Comparison of ENCODE assay signal across 16 cellular contexts in genomic region chr5:380701-381309, GRCh38. TPM values are rescaled to one million over a fixed set of nuclear protein-coding genes. Genes with fewer than 3 reads are reported as not detected.
DNase-seq lines count a peak whose midpoint lies in the region; ATAC-seq, FAIRE-seq and TF ChIP-seq lines count a peak whose summit lies in the region.
"Had no signal": no experiment of that assay in that cellular context is flagged by ENCODE, and none has a peak within 500 bp of the region (broad histone marks: within the 10 kb centered on the region; RNA-seq: fewer than 3 reads in every experiment).

No MANE protein-coding gene starts in this region.

- TF ChIP-seq CTCF in activated CD8-positive, alpha-beta T cell treated with anti-CD3 and anti-CD28 coated beads for 36 hours (IDR thresholded peaks at IDR 0.05) = no peak
- TF ChIP-seq CTCF in fibroblast of pulmonary artery (IDR thresholded peaks at IDR 0.05; ENCODE audit: low read length, missing control alignments) = no peak

- POLR2A ChIA-PET in activated CD8-positive, alpha-beta T cell treated with anti-CD3 and anti-CD28 coated beads for 36 hours (lab: Charles Lee) = interaction anchor here (1.2 to 4.3 kb wide), 5 partner anchors 10 to 22 kb away, joined by 3 to 53 read pairs (median 12); no protein-coding TSS in a partner anchor

- no peak for FAIRE-seq in GM12892 (lab: Jason Lieb, UNC)
- FAIRE-seq: bronchial epithelial cell, small intestine had no signal

- peak overlapping the region; percentile 83 for H3K27ac Mint-ChIP-seq in activated naive CD4-positive, alpha-beta T cell treated with anti-CD3 and anti-CD28 coated beads, Interleukin-2, amount 50 U/mL, for 24 hours
- peak overlapping the region; percentile 28 for H3K27ac Mint-ChIP-seq in activated CD8-positive, alpha-beta T cell treated with anti-CD3 and anti-CD28 coated beads for 36 hours
- H3K27ac Mint-ChIP-seq: B cell, natural killer cell had no signal

- H3K4me3 Mint-ChIP-seq in activated naive CD4-positive, alpha-beta T cell treated with anti-CD3 and anti-CD28 coated beads, Interleukin-2, amount 50 U/mL, for 24 hours = peak overlapping the region; percentile 42
- no peak overlapping the region for H3K4me3 Mint-ChIP-seq in activated CD8-positive, alpha-beta T cell treated with anti-CD3 and anti-CD28 coated beads for 36 hours
- H3K4me3 Mint-ChIP-seq: B cell, natural killer cell had no signal

- TF ChIP-seq POLR2A in GM12892 (IDR thresholded peaks at IDR 0.05; ENCODE audit: low read depth, low read length) = no peak

- no peaks in the 10 kb centered on the region for H3K27me3 Mint-ChIP-seq in activated naive CD4-positive, alpha-beta T cell treated with anti-CD3 and anti-CD28 coated beads, Interleukin-2, amount 50 U/mL, for 24 hours
- H3K27me3 Mint-ChIP-seq in activated CD8-positive, alpha-beta T cell treated with anti-CD3 and anti-CD28 coated beads for 36 hours = no peaks in the 10 kb centered on the region

- CTCF ChIA-PET in activated CD8-positive, alpha-beta T cell treated with anti-CD3 and anti-CD28 coated beads for 36 hours (lab: Charles Lee) = interaction anchor here (0.7 to 2.5 kb wide), 6 partner anchors 12 to 66 kb away, joined by 3 to 12 read pairs (median 5); no protein-coding TSS in a partner anchor

- H3K36me3 Mint-ChIP-seq in activated naive CD4-positive, alpha-beta T cell treated with anti-CD3 and anti-CD28 coated beads, Interleukin-2, amount 50 U/mL, for 24 hours = peaks cover 14% of the 10 kb centered on the region
- H3K36me3 Mint-ChIP-seq in activated CD8-positive, alpha-beta T cell treated with anti-CD3 and anti-CD28 coated beads for 36 hours (ENCODE audit: low read depth) = peaks cover 68% of the 10 kb centered on the region

- peaks cover 61% of the 10 kb centered on the region for H3K4me1 Mint-ChIP-seq in activated naive CD4-positive, alpha-beta T cell treated with anti-CD3 and anti-CD28 coated beads, Interleukin-2, amount 50 U/mL, for 24 hours
- H3K4me1 Mint-ChIP-seq in activated CD8-positive, alpha-beta T cell treated with anti-CD3 and anti-CD28 coated beads for 36 hours (ENCODE audit: low read depth) = peaks cover 66% of the 10 kb centered on the region
- H3K4me1 Mint-ChIP-seq: B cell, natural killer cell had no signal

- peaks cover 12% of the 10 kb centered on the region for H3K9me3 Mint-ChIP-seq in activated naive CD4-positive, alpha-beta T cell treated with anti-CD3 and anti-CD28 coated beads, Interleukin-2, amount 50 U/mL, for 24 hours
- H3K9me3 Mint-ChIP-seq in activated CD8-positive, alpha-beta T cell treated with anti-CD3 and anti-CD28 coated beads for 36 hours = peaks cover 34% of the 10 kb centered on the region

- intact Hi-C loops in activated CD8-positive, alpha-beta T cell treated with anti-CD3 and anti-CD28 coated beads for 36 hours (cut with micrococcal nuclease) = no loop called here

- ATAC-seq in activated CD8-positive, alpha-beta T cell treated with anti-CD3 and anti-CD28 coated beads for 36 hours = no peak
- ATAC-seq in GM18909 (IDR thresholded peaks at IDR 0.05; ENCODE audit: poor library complexity, unreplicated experiment) = no peak
- ATAC-seq in GM18873 (IDR thresholded peaks at IDR 0.05; ENCODE audit: low FRiP score, unreplicated experiment) = no peak
- ATAC-seq: natural killer cell had no signal

- no peak for DNase-seq in activated naive CD4-positive, alpha-beta T cell treated with anti-CD3 and anti-CD28 coated beads, Interleukin-2, amount 50 U/mL, for 16 hours
- no peak for DNase-seq in activated CD8-positive, alpha-beta T cell treated with anti-CD3 and anti-CD28 coated beads for 36 hours
- DNase-seq in fibroblast of pulmonary artery (ENCODE audit: low read depth) (peak; percentile 45), stromal cell of bone marrow (ENCODE audit: low read depth) (peak; percentile 78), GM12892 (ENCODE audit: insufficient read length) (no peak)
- DNase-seq: DND-41, esophagus squamous epithelium, HCEC 1CT, natural killer cell, NCI-H1694, small intestine had no signal

- no peak overlapping the region for H3K4me3 ChIP-seq in fibroblast of pulmonary artery (replicated peaks; ENCODE audit: low read depth, low read length)
- H3K4me3 ChIP-seq: esophagus squamous epithelium had no signal

RNA-seq across cellular contexts. Expression of gene AHRR, which starts 59.3 kb away (rescaled TPM):
- 10 to 100 TPM; 26.3 to 27.9 TPM for total RNA-seq in activated CD8-positive, alpha-beta T cell treated with anti-CD3 and anti-CD28 coated beads for 36 hours
- polyA plus RNA-seq in GM12892 (2012; ENCODE audit: missing spikeins) = 21.0 TPM

Comparison
In these comparisons a context has a peak if more than half of its experiments do, and no peak if none do; other contexts are left out.
1. DNase-seq: peak in fibroblast of pulmonary artery (single experiment) and stromal cell of bone marrow (single experiment); none in activated naive CD4-positive, alpha-beta T cell treated with anti-CD3 and anti-CD28 coated beads, Interleukin-2, amount 50 U/mL, for 16 hours (single experiment), activated CD8-positive, alpha-beta T cell treated with anti-CD3 and anti-CD28 coated beads for 36 hours (single experiment) and GM12892 (single experiment).